8 cellular contexts compared by ENCODE assay signal in genomic region chr10:108783897-108784296, GRCh38.
A peak's percentile ranks its signal among the peaks of the same experiment; 100 is the strongest.
DNase-seq lines count a peak whose midpoint lies in the region; ATAC-seq and TF ChIP-seq lines count a peak whose summit lies in the region.

No MANE protein-coding gene starts in this region.

- BruUV-seq in Caco-2 (replicated peaks; lab: Mats Ljungman, UMichigan) (no TSS peak), PC-9 (replicated peaks; lab: Mats Ljungman, UMichigan) (no TSS peak)

- DNase-seq in Caco-2 (peak; percentile 49 to 71), PC-9 (peak; percentile 0 to 48), foreskin keratinocyte (peak in 1 of 2 donors; percentile 43), amygdala (lab: John Stamatoyannopoulos, UW) (no peak), amniotic stem cell (lab: John Stamatoyannopoulos, UW) (no peak), NCI-H2171 (lab: John Stamatoyannopoulos, UW) (no peak)

- H3K9me2 ChIP-seq in PC-9 (ENCODE audit: insufficient read depth), result no peaks in the 10 kb centered on the region

- H2AFZ ChIP-seq in PC-9, result no peak overlapping the region

- H3K36me3 ChIP-seq in Caco-2 (ENCODE audit: control insufficient read depth, insufficient read depth, low read length) (no peaks in the 10 kb centered on the region), PC-9 (ENCODE audit: low read depth) (no peaks in the 10 kb centered on the region)

- intact Hi-C loops in Caco-2 (cut with micrococcal nuclease; ENCODE audit: unreplicated experiment), result loop anchor here (2.0 to 10.0 kb wide), 4 partner anchors 239 to 1369 kb away; no protein-coding TSS in a partner anchor
- intact Hi-C loops in PC-9 (cut with micrococcal nuclease; ENCODE audit: unreplicated experiment), result no loop called here

- no peak overlapping the region for H3K4me3 Mint-ChIP-seq in Caco-2 (ENCODE audit: unreplicated experiment)

- H3K9me3 ChIP-seq in Caco-2, result peaks cover 5% of the 10 kb centered on the region; the same call in 1 of the 2 replicates
- no peaks in the 10 kb centered on the region for H3K9me3 ChIP-seq in PC-9 (ENCODE audit: insufficient read depth, low read depth)

- no peak overlapping the region for H3K4me3 ChIP-seq in Caco-2 (ENCODE audit: low read depth, low read length)
- H3K4me3 ChIP-seq in PC-9, result no peak overlapping the region

- H3K27me3 ChIP-seq in Caco-2 (replicated peaks; ENCODE audit: control insufficient read depth, insufficient read depth, low read length) (no peaks in the 10 kb centered on the region), PC-9 (ENCODE audit: insufficient read depth, low read depth) (no peaks in the 10 kb centered on the region), foreskin keratinocyte (no peaks in the 10 kb centered on the region)

- no peaks in the 10 kb centered on the region for H4K20me1 ChIP-seq in PC-9 (ENCODE audit: insufficient read depth)

- no peaks in the 10 kb centered on the region for H3K4me1 Mint-ChIP-seq in Caco-2 (ENCODE audit: low read depth, unreplicated experiment)

- no peaks in the 10 kb centered on the region for H3K79me2 ChIP-seq in PC-9 (ENCODE audit: low read depth)

- no peaks in the 10 kb centered on the region for H3K36me3 Mint-ChIP-seq in Caco-2 (ENCODE audit: insufficient read depth, unreplicated experiment)

- H3K4me1 ChIP-seq in Caco-2, result no peaks in the 10 kb centered on the region
- no peaks in the 10 kb centered on the region for H3K4me1 ChIP-seq in PC-9 (replicated peaks; ENCODE audit: insufficient read depth)
- H3K4me1 ChIP-seq in foreskin keratinocyte, result no peaks in the 10 kb centered on the region

- H3K27me3 Mint-ChIP-seq in Caco-2 (ENCODE audit: insufficient read depth, unreplicated experiment), result no peaks in the 10 kb centered on the region

- POLR2A ChIA-PET in Caco-2 (lab: Charles Lee), result no interaction called here
- POLR2A ChIA-PET in PC-9 (lab: Charles Lee; ENCODE audit: unreplicated experiment), result no interaction called here

- peak; percentile 42 to 59 for TF ChIP-seq CTCF in Caco-2 (IDR thresholded peaks at IDR 0.05; ENCODE audit: insufficient read depth in 1 of 2, low read depth in 1 of 2, low read length in 1 of 2, severe bottlenecking in 1 of 2, unreplicated experiment in 1 of 2)
- peak; percentile 61 for TF ChIP-seq CTCF in PC-9 (conservative IDR thresholded peaks at IDR 0.05)
- peak; percentile 49 for TF ChIP-seq CTCF in foreskin keratinocyte (conservative IDR thresholded peaks at IDR 0.05)

- ATAC-seq in GM18519 (IDR thresholded peaks at IDR 0.05; ENCODE audit: low FRiP score, unreplicated experiment) (peak; percentile 86), HG03135 (IDR thresholded peaks at IDR 0.05; ENCODE audit: unreplicated experiment) (peak; percentile 77), foreskin keratinocyte (no peak)

- H3K4me2 ChIP-seq in PC-9, result no peak overlapping the region

- no peaks in the 10 kb centered on the region for H3F3A ChIP-seq in PC-9 (ENCODE audit: insufficient read depth, low read depth)

- CTCF ChIA-PET in Caco-2 (lab: Charles Lee), result no interaction called here
- CTCF ChIA-PET in PC-9 (lab: Charles Lee), result no interaction called here

- peaks cover 45% of the 10 kb centered on the region for H3K9me3 Mint-ChIP-seq in Caco-2 (ENCODE audit: unreplicated experiment)

- H3K27ac Mint-ChIP-seq in Caco-2 (ENCODE audit: unreplicated experiment), result no peak overlapping the region

- no peak overlapping the region for H3K27ac ChIP-seq in PC-9
- no peak overlapping the region for H3K27ac ChIP-seq in foreskin keratinocyte

Comparison
In these comparisons a context has a peak if more than half of its experiments do, and no peak if none do; other contexts are left out.
1. DNase-seq: peak in Caco-2 (2 of 2) and PC-9 (2 of 2); none in amygdala (0 of 56), amniotic stem cell (single experiment) and NCI-H2171 (single experiment).
2. Peak in every context shown above with its lines, with median percentiles within 50 percentile points of each other: CTCF ChIP-seq.